In genomic region chr7:2800220-2800922, GRCh38 we compare ENCODE assay signal across 20 cellular contexts. TPM values are rescaled to one million over a fixed set of nuclear protein-coding genes. Genes with fewer than 3 reads are reported as not detected.
DNase-seq lines count a peak whose midpoint lies in the region; ATAC-seq and TF ChIP-seq lines count a peak whose summit lies in the region.
"Had no signal": no experiment of that assay in that cellular context is flagged by ENCODE, and none has a peak within 500 bp of the region (broad histone marks: within the 10 kb centered on the region; RNA-seq: fewer than 3 reads in every experiment).

No MANE protein-coding gene starts in this region.

- intact Hi-C loops in heart left ventricle (cut with DNase I) (loop anchor here in 6 of 10 donors (5.0 to 10.0 kb wide), 3 partner anchors 38 to 66 kb away; partner anchors contain the start of gene GNA12 (in 1 of the 6)), left cardiac atrium (cut with DNase I) (no loop called here), activated B cell treated with CpG ODN at 0.5 μM for 24 hours (cut with micrococcal nuclease) (no loop called here), ascending aorta (cut with DNase I) (no loop called here)

- H3K27ac Mint-ChIP-seq in activated B cell treated with CpG ODN at 0.5 μM for 24 hours (peak overlapping the region; percentile 27), nephron progenitor cell (peak overlapping the region; percentile 14), type B pancreatic cell (no peak overlapping the region)
- H3K27ac Mint-ChIP-seq: activated naive CD8-positive, alpha-beta T cell had no signal

- H3K27me3 ChIP-seq in heart left ventricle, result no peaks in the 10 kb centered on the region
- H3K27me3 ChIP-seq in ascending aorta, result no peaks in the 10 kb centered on the region
- H3K27me3 ChIP-seq: SJCRH30 had no signal

- H3K27ac ChIP-seq in heart left ventricle (peak overlapping the region in 8 of 12 donors; percentile 49 to 84 (median 76)), ascending aorta (no peak overlapping the region)
- H3K27ac ChIP-seq: prostate gland, SJCRH30 had no signal

- CTCF ChIA-PET in activated B cell treated with CpG ODN at 0.5 μM for 24 hours (lab: Charles Lee), result interaction anchor here (1.4 kb wide), 1 partner anchor 21 kb away, joined by 4 read pairs; no protein-coding TSS in a partner anchor

- H3K4me3 ChIP-seq in heart left ventricle (no peak overlapping the region), ascending aorta (no peak overlapping the region)
- H3K4me3 ChIP-seq: K562, prostate gland, SJCRH30 had no signal

- H3K9me3 Mint-ChIP-seq in activated B cell treated with CpG ODN at 0.5 μM for 24 hours, result no peaks in the 10 kb centered on the region
- H3K9me3 Mint-ChIP-seq in nephron progenitor cell, result peaks cover 7% of the 10 kb centered on the region
- no peaks in the 10 kb centered on the region for H3K9me3 Mint-ChIP-seq in type B pancreatic cell

- H3K36me3 Mint-ChIP-seq in activated B cell treated with CpG ODN at 0.5 μM for 24 hours (ENCODE audit: low read depth) (peaks cover 4% of the 10 kb centered on the region), nephron progenitor cell (ENCODE audit: low read depth) (peaks cover 30% of the 10 kb centered on the region), type B pancreatic cell (peaks cover 7% of the 10 kb centered on the region)

- TF ChIP-seq CTCF in heart left ventricle (IDR thresholded peaks at IDR 0.05) (no peak), activated B cell treated with CpG ODN at 0.5 μM for 24 hours (IDR thresholded peaks at IDR 0.05) (no peak), nephron progenitor cell (IDR thresholded peaks at IDR 0.05) (no peak), type B pancreatic cell (conservative IDR thresholded peaks at IDR 0.05) (no peak), ascending aorta (IDR thresholded peaks at IDR 0.05) (no peak)

- DNase-seq in heart left ventricle (no peak), left cardiac atrium (no peak), activated B cell treated with CpG ODN at 0.5 μM for 24 hours (no peak), nephron progenitor cell (no peak), type B pancreatic cell (ENCODE audit: extremely low spot score, unreplicated experiment) (peak; percentile 24), ascending aorta (ENCODE audit: low spot score in 2 of 2) (no peak), NCI-H82 treated with DMSO at 0.1 percent for 48 hours (lab: John Stamatoyannopoulos, UW; ENCODE audit: unreplicated experiment) (no peak)
- DNase-seq in stimulated activated naive CD4-positive, alpha-beta T cell (lab: John Stamatoyannopoulos, UW), result no peak
- DNase-seq: activated CD4-positive, alpha-beta T cell treated with anti-CD3 and anti-CD28 coated beads, Interleukin-2, amount 50 U/mL, for 48 hours; left colon; NCI-H2227 treated with DMSO at 0.1 percent for 48 hours; NCI-H82; SJCRH30; small intestine; stimulated activated CD4-positive, alpha-beta T cell treated with anti-CD3 and anti-CD28 coated beads, Interleukin-4, amount 100 ng/mL, for 1 hour; T-helper 1 cell had no signal

- no peak for ATAC-seq in heart left ventricle
- no peak for ATAC-seq in left cardiac atrium
- no peak for ATAC-seq in activated B cell treated with CpG ODN at 0.5 μM for 24 hours (ENCODE audit: low read depth)
- ATAC-seq: K562, left colon had no signal

- H3K9me3 ChIP-seq in heart left ventricle, result no peaks in the 10 kb centered on the region
- H3K9me3 ChIP-seq in ascending aorta, result no peaks in the 10 kb centered on the region
- H3K9me3 ChIP-seq: prostate gland, SJCRH30 had no signal

- H3K4me3 Mint-ChIP-seq in activated B cell treated with CpG ODN at 0.5 μM for 24 hours, result no peak overlapping the region
- H3K4me3 Mint-ChIP-seq in nephron progenitor cell, result no peak overlapping the region
- H3K4me3 Mint-ChIP-seq in type B pancreatic cell, result no peak overlapping the region
- H3K4me3 Mint-ChIP-seq: activated naive CD8-positive, alpha-beta T cell had no signal

- H3K27me3 Mint-ChIP-seq in activated B cell treated with CpG ODN at 0.5 μM for 24 hours (no peaks in the 10 kb centered on the region), nephron progenitor cell (ENCODE audit: low read depth, poor library complexity) (no peaks in the 10 kb centered on the region), type B pancreatic cell (no peaks in the 10 kb centered on the region)
- H3K27me3 Mint-ChIP-seq: activated naive CD8-positive, alpha-beta T cell; brain had no signal

- no peaks in the 10 kb centered on the region for H3K36me3 ChIP-seq in heart left ventricle
- H3K36me3 ChIP-seq in ascending aorta, result no peaks in the 10 kb centered on the region
- H3K36me3 ChIP-seq: prostate gland, SJCRH30 had no signal

- POLR2A ChIA-PET in activated B cell treated with CpG ODN at 0.5 μM for 24 hours (lab: Charles Lee), result interaction anchor here (0.6 to 2.4 kb wide), 4 partner anchors 16 to 1890 kb away, joined by 3 to 7 read pairs (median 4); no protein-coding TSS in a partner anchor

- WGBS in heart left ventricle, 4 donors, result 93 to 95% (median 93%) methylated on average over 14 of the region's 14 CpGs

- H3K4me1 Mint-ChIP-seq in activated B cell treated with CpG ODN at 0.5 μM for 24 hours (peaks cover 70% of the 10 kb centered on the region), nephron progenitor cell (peaks cover 58% of the 10 kb centered on the region), type B pancreatic cell (ENCODE audit: unreplicated experiment) (peaks cover 39% of the 10 kb centered on the region)

- H3K4me1 ChIP-seq in heart left ventricle, result peaks cover 3 to 77% (median 63%) of the 10 kb centered on the region in 12 donors
- peaks cover 0 to 26% of the 10 kb centered on the region in 2 donors for H3K4me1 ChIP-seq in ascending aorta

- TF ChIP-seq POLR2A in heart left ventricle (IDR thresholded peaks at IDR 0.05), result no peak

RNA-seq across cellular contexts. Expression of gene GNA12, which starts 43.7 kb away (rescaled TPM):
- total RNA-seq in heart left ventricle (10 to 100 TPM; 30.0 to 56.5 (median 34.9) TPM), left cardiac atrium (10 to 100 TPM; 47.4 to 52.2 TPM), activated B cell treated with CpG ODN at 0.5 μM for 24 hours (52.3 and 54.6 TPM in 2 replicates), type B pancreatic cell (ENCODE audit: low replicate concordance) (37.9 and 46.2 TPM in 2 replicates), ascending aorta (61.0 TPM)
- polyA plus RNA-seq in heart left ventricle, result 10 to 100 TPM; 10.7 to 39.3 TPM

Comparison
In these comparisons a context has a peak if more than half of its experiments do, and no peak if none do; other contexts are left out.
1. intact Hi-C loops: an anchor here in heart left ventricle (5.0 to 10.0 kb wide); none called in left cardiac atrium, activated B cell treated with CpG ODN at 0.5 μM for 24 hours and ascending aorta.
2. H3K27ac ChIP-seq: peak in heart left ventricle (8 of 12); none in ascending aorta (0 of 2).